In the genomic region with DNA sequence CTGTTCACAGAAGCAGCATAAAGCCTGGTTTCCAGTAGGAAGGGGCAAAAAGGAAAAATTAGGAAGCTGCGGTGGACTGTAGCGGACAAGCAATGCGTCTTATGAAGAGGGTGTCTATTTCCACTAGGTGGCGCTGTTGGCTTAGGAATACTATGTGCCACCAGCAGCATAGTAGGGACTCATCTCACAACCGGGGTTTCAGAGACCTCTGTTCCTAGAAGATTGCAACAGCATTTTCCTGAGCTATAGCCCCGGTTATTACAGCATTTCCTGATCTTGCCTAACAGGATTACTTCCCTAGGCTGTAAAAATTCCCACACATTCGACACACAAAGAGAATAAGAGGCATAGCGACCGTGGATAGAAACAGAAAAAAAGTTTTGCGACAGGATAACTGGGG, we compare ENCODE assay signal across 8 cellular contexts.
A peak's percentile ranks its signal among the peaks of the same experiment; 100 is the strongest.
DNase-seq lines count a peak whose midpoint lies in the region; ATAC-seq and TF ChIP-seq lines count a peak whose summit lies in the region.

No MANE protein-coding gene starts in this region.

- H3K4me2 ChIP-seq in OCI-LY1 (ENCODE audit: low read length) = no peak overlapping the region

- no peaks in the 10 kb centered on the region for H3K9me2 ChIP-seq in OCI-LY1 (ENCODE audit: low read depth, low read length)

- WGBS in esophagus muscularis mucosa = 63% methylated on average over 10 of the region's 10 CpGs

- peak; percentile 15 to 22 for DNase-seq in stimulated activated CD4-positive, alpha-beta T cell treated with anti-CD3 and anti-CD28 coated beads, Interleukin-2, amount 100 ng/mL, for 48 hours
- DNase-seq in stimulated activated CD4-positive, alpha-beta T cell treated with anti-CD3 and anti-CD28 coated beads, Interleukin-1b, Interleukin-23, amount 100 ng/mL, for 48 hours = no peak
- DNase-seq in esophagus muscularis mucosa (ENCODE audit: extremely low spot score) (no peak), skeletal muscle cell (ENCODE audit: low read depth) (peak; percentile 18), CD1c-positive myeloid dendritic cell (ENCODE audit: extremely low spot score) (no peak)

- H3K36me3 ChIP-seq in OCI-LY1 (ENCODE audit: insufficient read depth, low read length) (no peaks in the 10 kb centered on the region), esophagus muscularis mucosa (no peaks in the 10 kb centered on the region)

- TF ChIP-seq CTCF in OCI-LY1 (IDR thresholded peaks at IDR 0.05; ENCODE audit: low read length) (peak; percentile 71), esophagus muscularis mucosa (IDR thresholded peaks at IDR 0.05) (peak; percentile 52 to 68 (median 60))

- H2AFZ ChIP-seq in OCI-LY1 (ENCODE audit: low read length) = no peak overlapping the region

- peaks cover 16% of the 10 kb centered on the region for H3K9me3 ChIP-seq in OCI-LY1 (ENCODE audit: low read length)
- H3K9me3 ChIP-seq in esophagus muscularis mucosa = peaks cover 0 to 20% (median 19%) of the 10 kb centered on the region in 4 donors

- no peak overlapping the region for H3K4me3 ChIP-seq in OCI-LY1 (ENCODE audit: low read depth, low read length, poor library complexity, severe bottlenecking)
- no peak overlapping the region for H3K4me3 ChIP-seq in esophagus muscularis mucosa
- no peak overlapping the region for H3K4me3 ChIP-seq in skeletal muscle cell (ENCODE audit: low read depth, low read length)

- no peak overlapping the region for H3K9ac ChIP-seq in OCI-LY1 (ENCODE audit: low read length)

- no peaks in the 10 kb centered on the region for H4K20me1 ChIP-seq in OCI-LY1 (ENCODE audit: insufficient read depth, low read length)

- ATAC-seq in HG02798 (IDR thresholded peaks at IDR 0.05; ENCODE audit: poor library complexity, unreplicated experiment) (no peak), GM19035 (IDR thresholded peaks at IDR 0.05; ENCODE audit: unreplicated experiment) (no peak)

- no peak for TF ChIP-seq POLR2A in esophagus muscularis mucosa (IDR thresholded peaks at IDR 0.05; ENCODE audit: low read depth)

- intact Hi-C loops in esophagus muscularis mucosa (cut with DNase I) = loop anchor here (5.0 kb wide), 2 partner anchors 423 to 1873 kb away; no protein-coding TSS in a partner anchor

- H3K27me3 ChIP-seq in OCI-LY1 (ENCODE audit: insufficient read depth, low read length) (no peaks in the 10 kb centered on the region), esophagus muscularis mucosa (no peaks in the 10 kb centered on the region)

- no peak for TF ChIP-seq EP300 in esophagus muscularis mucosa (IDR thresholded peaks at IDR 0.05)

- no peaks in the 10 kb centered on the region for H3F3A ChIP-seq in OCI-LY1 (ENCODE audit: insufficient read depth, low read length)

- no peaks in the 10 kb centered on the region for H3K79me2 ChIP-seq in OCI-LY1 (ENCODE audit: insufficient read depth, low read length)

- H3K4me1 ChIP-seq in OCI-LY1 (ENCODE audit: insufficient read depth, low read length, severe bottlenecking) = no peaks in the 10 kb centered on the region
- no peaks in the 10 kb centered on the region for H3K4me1 ChIP-seq in esophagus muscularis mucosa

- H3K27ac ChIP-seq in OCI-LY1 (ENCODE audit: low read depth, low read length, poor library complexity, severe bottlenecking) = no peak overlapping the region
- H3K27ac ChIP-seq in esophagus muscularis mucosa (replicated peaks in 1 of 4) = no peak overlapping the region

Comparison
In these comparisons a context has a peak if more than half of its experiments do, and no peak if none do; other contexts are left out.
1. DNase-seq: peak in stimulated activated CD4-positive, alpha-beta T cell treated with anti-CD3 and anti-CD28 coated beads, Interleukin-2, amount 100 ng/mL, for 48 hours (2 of 2) and skeletal muscle cell (single experiment); none in stimulated activated CD4-positive, alpha-beta T cell treated with anti-CD3 and anti-CD28 coated beads, Interleukin-1b, Interleukin-23, amount 100 ng/mL, for 48 hours (single experiment), esophagus muscularis mucosa (single experiment) and CD1c-positive myeloid dendritic cell (single experiment).